11 cellular contexts compared by ENCODE assay signal in the genomic region with DNA sequence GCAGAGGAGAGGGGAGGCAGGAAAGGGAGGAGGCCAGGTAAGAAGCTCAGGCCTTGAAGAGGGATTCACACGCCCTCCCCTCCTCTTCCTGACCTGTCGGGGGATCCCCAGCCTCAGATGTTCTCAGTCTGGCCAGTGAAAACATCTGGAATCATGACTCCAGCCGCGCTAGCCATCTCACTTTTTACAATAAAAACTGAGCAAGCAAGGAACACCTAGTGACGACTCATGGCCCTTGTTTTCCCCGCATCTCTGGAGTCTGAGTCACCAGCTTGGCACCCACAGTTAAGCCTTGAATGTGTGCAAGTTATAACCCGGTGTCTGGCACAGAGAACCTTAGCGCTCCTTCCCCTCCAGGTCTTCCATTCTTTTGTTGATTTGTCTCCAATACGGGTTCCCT.
DNase-seq lines count a peak whose midpoint lies in the region; FAIRE-seq and TF ChIP-seq lines count a peak whose summit lies in the region.
"Had no signal": no experiment of that assay in that cellular context is flagged by ENCODE, and none has a peak within 500 bp of the region (broad histone marks: within the 10 kb centered on the region; RNA-seq: fewer than 3 reads in every experiment).

No MANE protein-coding gene starts in this region.

- H2AFZ ChIP-seq in keratinocyte (ENCODE audit: control insufficient read depth, low read length), result no peak overlapping the region

- H3K27me3 ChIP-seq in cardiac muscle cell, result no peaks in the 10 kb centered on the region
- no peaks in the 10 kb centered on the region for H3K27me3 ChIP-seq in right atrium auricular region
- no peaks in the 10 kb centered on the region for H3K27me3 ChIP-seq in keratinocyte (ENCODE audit: control insufficient read depth, extremely low read depth, insufficient read depth, low read length)
- H3K27me3 ChIP-seq in vagina, result no peaks in the 10 kb centered on the region
- no peaks in the 10 kb centered on the region for H3K27me3 ChIP-seq in HAP-1 (ENCODE audit: low read depth)
- H3K27me3 ChIP-seq: BLaER1 had no signal

- TF ChIP-seq CTCF in cardiac muscle cell (IDR thresholded peaks at IDR 0.05; ENCODE audit: low read depth, low read length) (no peak), right atrium auricular region (IDR thresholded peaks at IDR 0.05) (no peak), keratinocyte (optimal IDR thresholded peaks at IDR 0.05 in 1 of 3, IDR thresholded peaks at IDR 0.05 in 1 of 3, conservative IDR thresholded peaks at IDR 0.05 in 1 of 3; ENCODE audit: extremely low read depth in 1 of 3, insufficient read depth in 2 of 3, low read length in 3 of 3) (no peak), vagina (IDR thresholded peaks at IDR 0.05) (no peak)

- H3K9me3 ChIP-seq in cardiac muscle cell (ENCODE audit: low read depth) (no peaks in the 10 kb centered on the region), right atrium auricular region (no peaks in the 10 kb centered on the region), keratinocyte (ENCODE audit: control insufficient read depth, low read depth, low read length) (no peaks in the 10 kb centered on the region), vagina (no peaks in the 10 kb centered on the region), HAP-1 (no peaks in the 10 kb centered on the region)
- H3K9me3 ChIP-seq: BLaER1, lower lobe of right lung had no signal

- peak overlapping the region; percentile 30 for H3K27ac ChIP-seq in cardiac muscle cell
- no peak overlapping the region for H3K27ac ChIP-seq in right atrium auricular region
- H3K27ac ChIP-seq in keratinocyte (ENCODE audit: control insufficient read depth, insufficient read depth, low read length), result peak overlapping the region; percentile 100
- peak overlapping the region; percentile 30 for H3K27ac ChIP-seq in vagina
- H3K27ac ChIP-seq: BLaER1, lower lobe of right lung had no signal

- H4K20me1 ChIP-seq in keratinocyte (ENCODE audit: control insufficient read depth, extremely low read depth, insufficient read depth, low read length), result no peaks in the 10 kb centered on the region
- H4K20me1 ChIP-seq: BLaER1 had no signal

- no peak for TF ChIP-seq POLR2A in vagina (IDR thresholded peaks at IDR 0.05)

- FAIRE-seq in keratinocyte (lab: Jason Lieb, UNC), result peak; percentile 95

- peaks cover 13% of the 10 kb centered on the region for H3K9me1 ChIP-seq in keratinocyte (ENCODE audit: control insufficient read depth, extremely low read depth, insufficient read depth, low read length)

- intact Hi-C loops in vagina (cut with DNase I), result no loop called here

- H3K4me1 ChIP-seq in cardiac muscle cell (ENCODE audit: low read depth) (peaks cover 24% of the 10 kb centered on the region), right atrium auricular region (peaks cover 0 to 65% of the 10 kb centered on the region in 2 donors), keratinocyte (ENCODE audit: control insufficient read depth, extremely low read depth, insufficient read depth, low read length) (peaks cover 72% of the 10 kb centered on the region), vagina (peaks cover 48% of the 10 kb centered on the region), HAP-1 (no peaks in the 10 kb centered on the region)

- H3K79me2 ChIP-seq in keratinocyte (ENCODE audit: control insufficient read depth, insufficient read depth, low read length), result peaks cover 47% of the 10 kb centered on the region

- in situ Hi-C loops in HAP-1 (cut with MboI; ENCODE audit: low sequenced_read_pairs), result no loop called here

- dilution Hi-C loops in keratinocyte (cut with MboI; ENCODE audit: extremely low pct_ligation_motif_present, low sequenced_read_pairs), result no loop called here

- peak overlapping the region; percentile 94 for H3K9ac ChIP-seq in keratinocyte (ENCODE audit: control insufficient read depth, extremely low read depth, insufficient read depth, low read length)
- H3K9ac ChIP-seq: BLaER1 had no signal

- no peaks in the 10 kb centered on the region for H3K36me3 ChIP-seq in cardiac muscle cell
- H3K36me3 ChIP-seq in right atrium auricular region, result no peaks in the 10 kb centered on the region
- peaks cover 0 to 7% of the 10 kb centered on the region in 2 experiments for H3K36me3 ChIP-seq in keratinocyte (ENCODE audit: control insufficient read depth in 2 of 2, extremely low read depth in 1 of 2, insufficient read depth in 2 of 2, low read length in 2 of 2)
- H3K36me3 ChIP-seq in vagina, result no peaks in the 10 kb centered on the region
- H3K36me3 ChIP-seq in HAP-1 (replicated peaks), result no peaks in the 10 kb centered on the region
- H3K36me3 ChIP-seq: BLaER1, lower lobe of right lung had no signal

- DNase-seq in cardiac muscle cell (ENCODE audit: low read depth in 1 of 2, low spot score in 1 of 2), result peak in 1 of 2 donors; percentile 75
- no peak for DNase-seq in right atrium auricular region (ENCODE audit: low spot score)
- DNase-seq in amniotic stem cell (lab: John Stamatoyannopoulos, UW), result peak; percentile 29
- DNase-seq in keratinocyte (ENCODE audit: low read depth, low spot score), result peak; percentile 98
- no peak for DNase-seq in vagina (ENCODE audit: extremely low spot score in 2 of 2)
- no peak for DNase-seq in HAP-1 (ENCODE audit: low spot score in 2 of 2)
- DNase-seq in RPMI8226, result no peak
- DNase-seq in central memory CD4-positive, alpha-beta T cell, result no peak
- DNase-seq: activated CD4-positive, CD25-positive, alpha-beta regulatory T cell treated with anti-CD3 and anti-CD28 coated beads, Interleukin-2, amount 50 U/mL, for 72 hours; lower lobe of right lung had no signal

- H3K4me3 ChIP-seq in cardiac muscle cell (no peak overlapping the region), right atrium auricular region (no peak overlapping the region), keratinocyte (ENCODE audit: control insufficient read depth in 2 of 3, extremely low read depth in 1 of 3, insufficient read depth in 2 of 3, low read depth in 1 of 3, low read length in 3 of 3) (peak overlapping the region in 2 of 3 experiments; percentile 46 to 60), vagina (no peak overlapping the region), HAP-1 (no peak overlapping the region)
- H3K4me3 ChIP-seq: BLaER1, lower lobe of right lung had no signal

- peak overlapping the region; percentile 98 for H3K4me2 ChIP-seq in keratinocyte (ENCODE audit: control insufficient read depth, extremely low read depth, insufficient read depth, low read depth, low read length)
- H3K4me2 ChIP-seq: BLaER1 had no signal

Comparison
In these comparisons a context has a peak if more than half of its experiments do, and no peak if none do; other contexts are left out.
1. H3K27ac ChIP-seq: peak in cardiac muscle cell (single experiment), keratinocyte (single experiment) and vagina (single experiment); none in right atrium auricular region (0 of 2).
2. DNase-seq: peak in amniotic stem cell (single experiment) and keratinocyte (single experiment); none in right atrium auricular region (single experiment), vagina (0 of 2), HAP-1 (0 of 2), RPMI8226 (single experiment) and central memory CD4-positive, alpha-beta T cell (single experiment).
3. H3K4me3 ChIP-seq: peak in keratinocyte (2 of 3); none in cardiac muscle cell (single experiment), right atrium auricular region (0 of 2), vagina (0 of 2) and HAP-1 (single experiment).